In the genomic region with DNA sequence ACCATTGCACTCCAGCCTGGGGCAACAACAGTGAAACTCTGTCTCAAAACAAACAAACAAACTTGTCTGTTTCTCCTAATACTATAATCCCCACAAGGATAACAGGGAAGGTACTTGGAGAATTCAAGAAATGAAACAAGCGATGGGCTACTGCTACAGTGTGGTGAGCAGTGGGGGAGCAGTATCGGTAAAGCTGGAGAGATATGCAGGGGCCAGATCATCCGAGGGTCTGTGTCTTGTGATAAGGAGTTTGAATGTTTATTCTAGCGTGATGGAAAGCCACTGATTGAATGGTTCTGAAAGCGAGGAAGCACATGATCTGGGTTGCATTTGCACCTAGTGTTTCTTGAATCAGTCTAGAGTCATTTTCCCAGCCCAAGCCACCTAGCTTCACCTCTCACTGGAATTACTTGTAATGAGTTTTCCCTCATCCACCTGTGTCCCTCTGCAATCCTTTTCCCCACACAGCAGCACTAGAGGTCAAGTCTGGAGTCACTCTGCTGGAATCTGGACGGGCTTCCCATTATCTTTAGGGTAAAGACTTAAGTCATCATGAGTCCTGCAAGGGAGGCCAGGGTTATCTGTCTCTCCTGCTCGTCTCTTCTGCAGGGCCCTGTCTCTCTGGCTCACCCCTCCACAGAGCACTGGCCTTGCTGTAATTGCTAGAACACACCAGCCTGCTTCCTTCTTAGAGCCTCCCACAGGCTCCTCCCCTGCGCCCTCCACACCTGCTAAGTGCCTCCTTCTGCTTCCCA, we compare ENCODE assay signal across 1 cellular context.
TF ChIP-seq lines count a peak whose summit lies in the region.

No MANE protein-coding gene starts in this region.

TF ChIP-seq in IMR-90, 13 proteins besides CTCF, POLR2A, EP300 and RAD21 (continued from another document):
- TF ChIP-seq FOS (IDR thresholded peaks at IDR 0.05; ENCODE audit: low read depth, low read length) = no peak
- TF ChIP-seq ELK1 (IDR thresholded peaks at IDR 0.05; ENCODE audit: borderline replicate concordance, low read depth, low read length) = no peak
- TF ChIP-seq RFX5 (IDR thresholded peaks at IDR 0.05; ENCODE audit: low read depth, low read length) = no peak
